In genomic region chr14:61304678-61305077, GRCh38 we compare ENCODE assay signal across 7 cellular contexts. TPM values are rescaled to one million over a fixed set of nuclear protein-coding genes. Genes with fewer than 3 reads are reported as not detected.
"Had no signal": no experiment of that assay in that cellular context is flagged by ENCODE, and none has a peak within 500 bp of the region (broad histone marks: within the 10 kb centered on the region; RNA-seq: fewer than 3 reads in every experiment).

No MANE protein-coding gene starts in this region.

- H3K4me3 Mint-ChIP-seq: IgD-negative memory B cell had no signal

- ATAC-seq: HepG2, K562 had no signal

- H3K27ac Mint-ChIP-seq: IgD-negative memory B cell had no signal

- DNase-seq: IMR-90, KBM-7, KG1 had no signal

- FAIRE-seq: HepG2, K562 had no signal

RNA-seq across cellular contexts. Expression of gene TMEM30B, which starts 23.5 kb away (rescaled TPM):
- total RNA-seq: HepG2, HT1080, IMR-90 had no signal
